ENCODE assay signal across 1 cellular context in genomic region chr15:75591655-75592364, GRCh38.
TF ChIP-seq lines count a peak whose summit lies in the region.

No MANE protein-coding gene starts in this region.

TF ChIP-seq in WTC11, 78 proteins besides CTCF, POLR2A, EP300 and RAD21 (continued from another document):
- no peak for TF ChIP-seq PRDM15 (CRISPR knock-in tag; IDR thresholded peaks at IDR 0.05)
- no peak for TF ChIP-seq E2F4 (CRISPR knock-in tag; IDR thresholded peaks at IDR 0.05; ENCODE audit: borderline replicate concordance, low read depth)
- TF ChIP-seq ATF1 (CRISPR knock-in tag; IDR thresholded peaks at IDR 0.05) = no peak
- TF ChIP-seq TP53 (CRISPR knock-in tag; IDR thresholded peaks at IDR 0.05) = no peak
- TF ChIP-seq ZBTB21 (CRISPR knock-in tag; IDR thresholded peaks at IDR 0.05; ENCODE audit: borderline replicate concordance) = no peak
